In the genomic region with DNA sequence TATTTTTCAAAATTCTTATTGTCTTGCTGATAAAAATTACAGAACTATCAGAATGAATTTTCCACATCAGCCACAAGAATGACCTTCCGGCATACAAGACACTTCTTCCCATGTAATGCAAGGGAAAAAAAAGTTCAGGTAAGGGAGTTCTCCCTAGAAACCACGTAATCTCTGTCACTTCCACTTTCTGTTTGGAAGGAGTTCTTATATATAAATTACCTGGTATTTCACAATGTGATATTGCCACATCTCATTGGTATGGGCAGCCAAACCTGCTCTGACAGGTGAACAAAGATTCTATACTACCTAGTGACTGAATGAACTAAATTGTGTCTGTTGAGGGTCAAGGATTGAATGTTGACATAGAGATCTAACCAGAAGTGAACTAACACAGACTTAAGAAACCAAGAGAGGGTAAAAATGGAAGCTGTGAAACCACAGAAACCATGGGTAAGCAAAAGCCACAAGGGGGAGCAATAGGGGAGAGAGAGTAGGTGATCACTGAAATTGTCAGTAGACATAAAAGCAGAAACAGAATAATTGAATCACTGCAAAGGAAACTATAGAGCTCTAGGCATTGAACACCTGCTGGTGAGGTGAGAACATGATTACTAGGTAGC, we compare ENCODE assay signal across 9 cellular contexts.
DNase-seq lines count a peak whose midpoint lies in the region; ATAC-seq, FAIRE-seq and TF ChIP-seq lines count a peak whose summit lies in the region.
"Had no signal": no experiment of that assay in that cellular context is flagged by ENCODE, and none has a peak within 500 bp of the region (broad histone marks: within the 10 kb centered on the region; RNA-seq: fewer than 3 reads in every experiment).

No MANE protein-coding gene starts in this region.

- TF ChIP-seq EP300 in sigmoid colon (IDR thresholded peaks at IDR 0.05): no peak

- peak; percentile 35; the same call in 1 of the 2 replicates for TF ChIP-seq CTCF in VCaP (conservative IDR thresholded peaks at IDR 0.05)
- TF ChIP-seq CTCF in sigmoid colon (IDR thresholded peaks at IDR 0.05): no peak
- TF ChIP-seq CTCF in ascending aorta (IDR thresholded peaks at IDR 0.05): no peak

- intact Hi-C loops in sigmoid colon (cut with DNase I): no loop called here
- intact Hi-C loops in ascending aorta (cut with DNase I): no loop called here

- no peaks in the 10 kb centered on the region for H3K27me3 ChIP-seq in sigmoid colon
- H3K27me3 ChIP-seq in ascending aorta: no peaks in the 10 kb centered on the region

- ATAC-seq in GM21381 (IDR thresholded peaks at IDR 0.05; ENCODE audit: unreplicated experiment) (peak; percentile 95), HG03521 (IDR thresholded peaks at IDR 0.05; ENCODE audit: unreplicated experiment) (peak; percentile 70)

- H3K4me1 ChIP-seq in sigmoid colon: no peaks in the 10 kb centered on the region
- no peaks in the 10 kb centered on the region for H3K4me1 ChIP-seq in ascending aorta

- H3K9me3 ChIP-seq in sigmoid colon (no peaks in the 10 kb centered on the region), ascending aorta (no peaks in the 10 kb centered on the region)

- H3K36me3 ChIP-seq in sigmoid colon: no peaks in the 10 kb centered on the region
- no peaks in the 10 kb centered on the region for H3K36me3 ChIP-seq in ascending aorta

- no peak for FAIRE-seq in urothelium cell line (lab: Jason Lieb, UNC)

- H3K4me3 ChIP-seq in sigmoid colon (no peak overlapping the region), ascending aorta (no peak overlapping the region)

- TF ChIP-seq POLR2A in sigmoid colon (IDR thresholded peaks at IDR 0.05): no peak

- WGBS in sigmoid colon, 2 donors: 42 to 60% methylated on average over 2 of the region's 2 CpGs

- no peak overlapping the region for H3K27ac ChIP-seq in VCaP
- no peak overlapping the region for H3K27ac ChIP-seq in sigmoid colon
- no peak overlapping the region for H3K27ac ChIP-seq in ascending aorta

- DNase-seq in GDM1 (lab: John Stamatoyannopoulos, UW) (peak; percentile 24), urothelium cell line (ENCODE audit: low spot score) (peak; percentile 18), islet precursor cell (no peak), sigmoid colon (no peak), ascending aorta (ENCODE audit: low spot score in 2 of 2) (no peak)
- DNase-seq: IMR-90 had no signal

Comparison
In these comparisons a context has a peak if more than half of its experiments do, and no peak if none do; other contexts are left out.
1. DNase-seq: peak in GDM1 (single experiment) and urothelium cell line (single experiment); none in islet precursor cell (single experiment), sigmoid colon (single experiment) and ascending aorta (0 of 2).